In genomic region chr1:4937876-4938534, GRCh38 we compare ENCODE assay signal across 6 cellular contexts.
"Had no signal": no experiment of that assay in that cellular context is flagged by ENCODE, and none has a peak within 500 bp of the region (broad histone marks: within the 10 kb centered on the region; RNA-seq: fewer than 3 reads in every experiment).

No MANE protein-coding gene starts in this region.

- ATAC-seq: HepG2, K562 had no signal

- DNase-seq: IMR-90, KBM-7 had no signal

- H3K4me3 ChIP-seq: K562 had no signal

- H3K27me3 Mint-ChIP-seq: IgD-negative memory B cell had no signal

- H3K27ac Mint-ChIP-seq: IgD-negative memory B cell had no signal

- H3K27ac ChIP-seq: HL-60 had no signal

- H3K4me3 Mint-ChIP-seq: IgD-negative memory B cell had no signal

- H3K36me3 Mint-ChIP-seq: IgD-negative memory B cell had no signal
